ENCODE assay signal across 16 cellular contexts in genomic region chr11:105489431-105489830, GRCh38.
DNase-seq lines count a peak whose midpoint lies in the region; ATAC-seq lines count a peak whose summit lies in the region.
"Had no signal": no experiment of that assay in that cellular context is flagged by ENCODE, and none has a peak within 500 bp of the region (broad histone marks: within the 10 kb centered on the region; RNA-seq: fewer than 3 reads in every experiment).

No MANE protein-coding gene starts in this region.

- no peaks in the 10 kb centered on the region for H3K36me3 Mint-ChIP-seq in immature natural killer cell
- H3K36me3 Mint-ChIP-seq: natural killer cell, T-cell had no signal

- H3K4me3 Mint-ChIP-seq in immature natural killer cell: no peak overlapping the region
- H3K4me3 Mint-ChIP-seq: activated CD4-positive, alpha-beta T cell treated with anti-CD3 and anti-CD28 coated beads, Interleukin-2, amount 10 ng/mL, durations not matched to agents 24 days and 14 days; activated T-helper 1 cell treated with anti-CD3 and anti-CD28 coated beads, Interleukin-12 subunit alpha, Interleukin-12 subunit beta, Interleukin-2, Interleukin-4 antibody, amounts not matched to agents 30 ng/mL and 10 ng/mL and 1 ng/mL, durations not matched to agents 14 hours and 24 hours and 36 hours; natural killer cell; T-cell had no signal

- no peaks in the 10 kb centered on the region for H3K27me3 Mint-ChIP-seq in immature natural killer cell (ENCODE audit: low read depth in 3 of 3)
- H3K27me3 Mint-ChIP-seq: activated CD4-positive, alpha-beta T cell treated with anti-CD3 and anti-CD28 coated beads, Interleukin-2, amount 10 ng/mL, durations not matched to agents 24 days and 14 days had no signal

- peak; percentile 7 for DNase-seq in DMS53 (lab: John Stamatoyannopoulos, UW)
- no peak for DNase-seq in DMS53 treated with DMSO at 0.1 percent for 48 hours (lab: John Stamatoyannopoulos, UW; ENCODE audit: unreplicated experiment)
- DNase-seq in RPMI8226: peak; percentile 78
- DNase-seq in globus pallidus (ENCODE audit: low spot score): peak; percentile 40
- DNase-seq in retina: peak; percentile 69
- DNase-seq in immature natural killer cell: no peak
- DNase-seq: 8988T; activated CD4-positive, alpha-beta T cell treated with anti-CD3 and anti-CD28 coated beads, Interleukin-2, amount 10 ng/mL, durations not matched to agents 24 days and 14 days; Calu3; kidney glomerular epithelial cell; natural killer cell; T-cell; upper lobe of right lung had no signal

- no peak for ATAC-seq in GM18858 (IDR thresholded peaks at IDR 0.05; ENCODE audit: unreplicated experiment)
- ATAC-seq in HG03457 (IDR thresholded peaks at IDR 0.05; ENCODE audit: unreplicated experiment): no peak
- ATAC-seq: natural killer cell, T-cell, upper lobe of right lung had no signal

- H3K9me3 Mint-ChIP-seq in immature natural killer cell: peaks cover 0 to 13% (median 4%) of the 10 kb centered on the region in 6 donors
- H3K9me3 Mint-ChIP-seq: activated CD4-positive, alpha-beta T cell treated with anti-CD3 and anti-CD28 coated beads, Interleukin-2, amount 10 ng/mL, durations not matched to agents 24 days and 14 days; activated T-helper 1 cell treated with anti-CD3 and anti-CD28 coated beads, Interleukin-12 subunit alpha, Interleukin-12 subunit beta, Interleukin-2, Interleukin-4 antibody, amounts not matched to agents 30 ng/mL and 10 ng/mL and 1 ng/mL, durations not matched to agents 14 hours and 24 hours and 36 hours; T-cell had no signal

- H3K4me1 Mint-ChIP-seq in immature natural killer cell: no peaks in the 10 kb centered on the region
- H3K4me1 Mint-ChIP-seq: activated CD4-positive, alpha-beta T cell treated with anti-CD3 and anti-CD28 coated beads, Interleukin-2, amount 10 ng/mL, durations not matched to agents 24 days and 14 days; natural killer cell; T-cell had no signal

- no peak overlapping the region for H3K27ac Mint-ChIP-seq in immature natural killer cell
- H3K27ac Mint-ChIP-seq: activated CD4-positive, alpha-beta T cell treated with anti-CD3 and anti-CD28 coated beads, Interleukin-2, amount 10 ng/mL, durations not matched to agents 24 days and 14 days; activated T-helper 1 cell treated with anti-CD3 and anti-CD28 coated beads, Interleukin-12 subunit alpha, Interleukin-12 subunit beta, Interleukin-2, Interleukin-4 antibody, amounts not matched to agents 30 ng/mL and 10 ng/mL and 1 ng/mL, durations not matched to agents 14 hours and 24 hours and 36 hours; natural killer cell; T-cell had no signal

Comparison
In these comparisons a context has a peak if more than half of its experiments do, and no peak if none do; other contexts are left out.
1. DNase-seq: peak in DMS53 (single experiment), RPMI8226 (single experiment), globus pallidus (single experiment) and retina (single experiment); none in DMS53 treated with DMSO at 0.1 percent for 48 hours (single experiment) and immature natural killer cell (0 of 3).